In the genomic region with DNA sequence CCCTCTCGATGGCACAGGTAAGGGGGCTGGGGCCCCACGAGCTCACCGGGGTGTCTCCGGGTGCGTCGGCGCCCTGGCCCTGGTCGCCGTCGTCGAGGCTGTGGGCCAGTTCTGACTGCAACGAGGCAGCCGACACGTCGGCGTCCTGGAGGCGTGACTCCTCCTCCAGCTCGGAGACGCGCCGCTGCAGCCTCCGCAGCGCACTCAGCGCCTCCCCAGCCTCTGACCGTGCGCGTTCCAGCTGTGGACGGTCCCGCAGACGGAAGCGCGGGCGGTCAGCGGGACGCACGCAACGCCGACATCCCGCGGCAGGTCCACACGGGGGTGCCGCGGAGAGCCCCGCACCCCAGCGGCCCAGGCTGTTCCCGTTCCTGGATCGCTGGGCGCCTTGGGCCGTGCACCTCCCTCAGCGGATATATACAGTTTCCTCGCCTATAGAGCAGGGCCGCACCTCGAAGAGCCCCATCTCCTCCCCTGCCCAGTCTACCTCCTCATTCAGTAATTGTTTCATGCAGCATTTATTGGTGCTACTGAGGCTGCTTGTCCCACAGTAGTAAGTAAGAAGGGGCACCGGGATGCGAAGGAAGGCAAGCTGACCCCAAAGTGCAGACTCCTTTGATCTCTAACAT, we compare ENCODE assay signal across 12 cellular contexts. TPM values are rescaled to one million over a fixed set of nuclear protein-coding genes. Genes with fewer than 3 reads are reported as not detected.
A peak's percentile ranks its signal among the peaks of the same experiment; 100 is the strongest.
DNase-seq lines count a peak whose midpoint lies in the region; ATAC-seq lines count a peak whose summit lies in the region.
"Had no signal": no experiment of that assay in that cellular context is flagged by ENCODE, and none has a peak within 500 bp of the region (broad histone marks: within the 10 kb centered on the region; RNA-seq: fewer than 3 reads in every experiment).

No MANE protein-coding gene starts in this region.

- peak overlapping the region; percentile 65 for H3K4me3 Mint-ChIP-seq in activated CD8-positive, alpha-beta T cell treated with anti-CD3 and anti-CD28 coated beads, Interleukin-2, amount 10 ng/mL, durations not matched to agents 7 days and 5 days
- peak overlapping the region; percentile 59 for H3K4me3 Mint-ChIP-seq in stimulated activated naive CD8-positive, alpha-beta T cell treated with anti-CD3 and anti-CD28 coated beads, Interleukin-15, Interleukin-2, amounts not matched to agents 100 ng/mL and 50 ng/mL, for 24 hours
- H3K4me3 Mint-ChIP-seq: WTC11 had no signal

- H3K27ac Mint-ChIP-seq in activated CD8-positive, alpha-beta T cell treated with anti-CD3 and anti-CD28 coated beads, Interleukin-2, amount 10 ng/mL, durations not matched to agents 7 days and 5 days = peak overlapping the region; percentile 65
- H3K27ac Mint-ChIP-seq in stimulated activated naive CD8-positive, alpha-beta T cell treated with anti-CD3 and anti-CD28 coated beads, Interleukin-15, Interleukin-2, amounts not matched to agents 100 ng/mL and 50 ng/mL, for 24 hours = no peak overlapping the region

- H3K18ac ChIP-seq in mesendoderm (ENCODE audit: low read length) = no peak overlapping the region

- no peak overlapping the region for H3K9ac ChIP-seq in mesendoderm (ENCODE audit: low read length)

- peaks cover 38% of the 10 kb centered on the region for H3K27me3 Mint-ChIP-seq in activated CD8-positive, alpha-beta T cell treated with anti-CD3 and anti-CD28 coated beads, Interleukin-2, amount 10 ng/mL, durations not matched to agents 7 days and 5 days (ENCODE audit: low read depth)
- H3K27me3 Mint-ChIP-seq in stimulated activated naive CD8-positive, alpha-beta T cell treated with anti-CD3 and anti-CD28 coated beads, Interleukin-15, Interleukin-2, amounts not matched to agents 100 ng/mL and 50 ng/mL, for 24 hours = peaks cover 49% of the 10 kb centered on the region

- peaks cover 44% of the 10 kb centered on the region for H3K4me1 Mint-ChIP-seq in activated CD8-positive, alpha-beta T cell treated with anti-CD3 and anti-CD28 coated beads, Interleukin-2, amount 10 ng/mL, durations not matched to agents 7 days and 5 days (ENCODE audit: low read depth)
- H3K4me1 Mint-ChIP-seq in stimulated activated naive CD8-positive, alpha-beta T cell treated with anti-CD3 and anti-CD28 coated beads, Interleukin-15, Interleukin-2, amounts not matched to agents 100 ng/mL and 50 ng/mL, for 24 hours (ENCODE audit: low read depth) = peaks cover 18% of the 10 kb centered on the region

- no peak overlapping the region for H3K27ac ChIP-seq in mesendoderm (ENCODE audit: low read depth, low read length)

- ATAC-seq in activated CD8-positive, alpha-beta T cell treated with anti-CD3 and anti-CD28 coated beads, Interleukin-2, amount 10 ng/mL, durations not matched to agents 7 days and 5 days = peak; percentile 58
- no peak for ATAC-seq in GM19023 (IDR thresholded peaks at IDR 0.05; ENCODE audit: unreplicated experiment)
- ATAC-seq: WTC11 had no signal

- POLR2A ChIA-PET in activated CD8-positive, alpha-beta T cell treated with anti-CD3 and anti-CD28 coated beads, Interleukin-2, amount 10 ng/mL, durations not matched to agents 7 days and 5 days (lab: Charles Lee) = interaction anchor here (0.6 to 1.6 kb wide), 5 partner anchors 12 to 267 kb away, joined by 3 to 11 read pairs (median 4); partner anchors contain the start of gene PKMYT1

- H4K5ac ChIP-seq in mesendoderm (ENCODE audit: low read length) = no peak overlapping the region

- no peak overlapping the region for H3K23ac ChIP-seq in mesendoderm (ENCODE audit: low read length)

- H3K79me2 ChIP-seq in mesendoderm (ENCODE audit: control insufficient read depth, insufficient read depth, low read length) = no peaks in the 10 kb centered on the region

- no peak overlapping the region for H3K4me2 ChIP-seq in mesendoderm (ENCODE audit: low read length)

- no peaks in the 10 kb centered on the region for H3K4me1 ChIP-seq in mesendoderm (ENCODE audit: control insufficient read depth, low read depth, low read length)

- no peak overlapping the region for H4K8ac ChIP-seq in mesendoderm (ENCODE audit: low read depth, low read length)

- no peaks in the 10 kb centered on the region for H3K27me3 ChIP-seq in mesendoderm (ENCODE audit: insufficient read depth, low read length, poor library complexity)

- H3K36me3 Mint-ChIP-seq in activated CD8-positive, alpha-beta T cell treated with anti-CD3 and anti-CD28 coated beads, Interleukin-2, amount 10 ng/mL, durations not matched to agents 7 days and 5 days (ENCODE audit: low read depth) = peaks cover 18% of the 10 kb centered on the region
- H3K36me3 Mint-ChIP-seq in stimulated activated naive CD8-positive, alpha-beta T cell treated with anti-CD3 and anti-CD28 coated beads, Interleukin-15, Interleukin-2, amounts not matched to agents 100 ng/mL and 50 ng/mL, for 24 hours (ENCODE audit: low read depth) = peaks cover 15% of the 10 kb centered on the region

- no CpG with 5 or more reads among the region's 55 CpGs for WGBS in mesendoderm (ENCODE audit: extremely low coverage, insufficient coverage, low lambda C conversion rate)

- no peak overlapping the region for H3K56ac ChIP-seq in mesendoderm (ENCODE audit: low read length)

- H3K79me1 ChIP-seq in mesendoderm (ENCODE audit: low read length) = no peaks in the 10 kb centered on the region

- DNase-seq in activated T-cell treated with anti-CD3 and anti-CD28 coated beads for 48 hours (ENCODE audit: low read depth) = peak; percentile 53
- no peak for DNase-seq in activated T-cell treated with anti-CD3 and anti-CD28 coated beads for 4 hours
- DNase-seq in activated CD8-positive, alpha-beta T cell treated with anti-CD3 and anti-CD28 coated beads, Interleukin-2, amount 10 ng/mL, durations not matched to agents 7 days and 5 days = peak; percentile 68
- peak; percentile 15 for DNase-seq in fibroblast of peridontal ligament (ENCODE audit: extremely low read depth)
- no peak for DNase-seq in HK-2 (ENCODE audit: unreplicated experiment)
- DNase-seq in mesendoderm = no peak
- DNase-seq: DND-41, NCI-H1417 treated with DMSO at 0.1 percent for 48 hours, substantia nigra had no signal

- H2AK5ac ChIP-seq in mesendoderm (ENCODE audit: low read length) = no peak overlapping the region

- no peak overlapping the region for H3K4me3 ChIP-seq in mesendoderm (ENCODE audit: low read length)

- no peaks in the 10 kb centered on the region for H3K9me3 Mint-ChIP-seq in activated CD8-positive, alpha-beta T cell treated with anti-CD3 and anti-CD28 coated beads, Interleukin-2, amount 10 ng/mL, durations not matched to agents 7 days and 5 days (ENCODE audit: insufficient read depth)
- H3K9me3 Mint-ChIP-seq in stimulated activated naive CD8-positive, alpha-beta T cell treated with anti-CD3 and anti-CD28 coated beads, Interleukin-15, Interleukin-2, amounts not matched to agents 100 ng/mL and 50 ng/mL, for 24 hours = no peaks in the 10 kb centered on the region
- H3K9me3 Mint-ChIP-seq: WTC11 had no signal

- H3K36me3 ChIP-seq in mesendoderm (ENCODE audit: control insufficient read depth, insufficient read depth, low read length) = peaks cover 8% of the 10 kb centered on the region

- CTCF ChIA-PET in activated CD8-positive, alpha-beta T cell treated with anti-CD3 and anti-CD28 coated beads, Interleukin-2, amount 10 ng/mL, durations not matched to agents 7 days and 5 days (lab: Charles Lee) = interaction anchor here (0.6 to 10.4 kb wide), 13 partner anchors 8 to 136 kb away, joined by 3 to 270 read pairs (median 10); partner anchors contain the start of genes BICDL2, CLDN6, HCFC1R1 and IL32

- no peak overlapping the region for H2BK15ac ChIP-seq in mesendoderm (replicated peaks; ENCODE audit: low read depth)

- H3K4ac ChIP-seq in mesendoderm (ENCODE audit: low read depth, low read length) = no peak overlapping the region

- H2BK5ac ChIP-seq in mesendoderm (ENCODE audit: low read length) = no peak overlapping the region

- no peak overlapping the region for H2BK120ac ChIP-seq in mesendoderm (ENCODE audit: low read depth, low read length)

RNA-seq across cellular contexts. Expression of gene THOC6, which starts 5.8 kb away (rescaled TPM):
- 10 to 100 TPM; 57.4 to 57.9 TPM for total RNA-seq in activated CD8-positive, alpha-beta T cell treated with anti-CD3 and anti-CD28 coated beads, Interleukin-2, amount 10 ng/mL, durations not matched to agents 7 days and 5 days
- polyA plus RNA-seq in mesendoderm (2013, experiment 1 of 2) = 38.1 TPM
- polyA plus RNA-seq in mesendoderm (2013, experiment 2 of 2) = 37.5 TPM

RNA-seq across cellular contexts. Expression of gene HCFC1R1, which starts 5.9 kb away (rescaled TPM):
- 10 to 100 TPM; 41.0 to 41.7 TPM for total RNA-seq in activated CD8-positive, alpha-beta T cell treated with anti-CD3 and anti-CD28 coated beads, Interleukin-2, amount 10 ng/mL, durations not matched to agents 7 days and 5 days
- polyA plus RNA-seq in mesendoderm (2013, experiment 1 of 2) = 73.7 TPM
- 75.5 TPM for polyA plus RNA-seq in mesendoderm (2013, experiment 2 of 2)

RNA-seq across cellular contexts. Expression of gene BICDL2, which starts 7.1 kb away (rescaled TPM):
- under 1 TPM; 0.84 to 0.94 TPM for total RNA-seq in activated CD8-positive, alpha-beta T cell treated with anti-CD3 and anti-CD28 coated beads, Interleukin-2, amount 10 ng/mL, durations not matched to agents 7 days and 5 days
- polyA plus RNA-seq in mesendoderm (2013, experiment 1 of 2) = 3.4 TPM
- polyA plus RNA-seq in mesendoderm (2013, experiment 2 of 2) = 3.6 TPM

RNA-seq across cellular contexts. Expression of gene TNFRSF12A, which starts 9.4 kb away (rescaled TPM):
- 1 to 10 TPM; 4.2 to 4.7 TPM for total RNA-seq in activated CD8-positive, alpha-beta T cell treated with anti-CD3 and anti-CD28 coated beads, Interleukin-2, amount 10 ng/mL, durations not matched to agents 7 days and 5 days
- polyA plus RNA-seq in mesendoderm (2013, experiment 1 of 2) = 126 TPM
- 126 TPM for polyA plus RNA-seq in mesendoderm (2013, experiment 2 of 2)

RNA-seq across cellular contexts. Expression of gene CLDN6, which starts 11.6 kb away (rescaled TPM):
- not detected for total RNA-seq in activated CD8-positive, alpha-beta T cell treated with anti-CD3 and anti-CD28 coated beads, Interleukin-2, amount 10 ng/mL, durations not matched to agents 7 days and 5 days
- polyA plus RNA-seq in mesendoderm (2013, experiment 1 of 2) = 508 TPM
- polyA plus RNA-seq in mesendoderm (2013, experiment 2 of 2) = 491 TPM

Comparison
In these comparisons a context has a peak if more than half of its experiments do, and no peak if none do; other contexts are left out.
1. DNase-seq: peak in activated T-cell treated with anti-CD3 and anti-CD28 coated beads for 48 hours (single experiment), activated CD8-positive, alpha-beta T cell treated with anti-CD3 and anti-CD28 coated beads, Interleukin-2, amount 10 ng/mL, durations not matched to agents 7 days and 5 days (single experiment) and fibroblast of peridontal ligament (single experiment); none in activated T-cell treated with anti-CD3 and anti-CD28 coated beads for 4 hours (single experiment), HK-2 (single experiment) and mesendoderm (single experiment).